ENCODE assay signal across 23 cellular contexts in the genomic region with DNA sequence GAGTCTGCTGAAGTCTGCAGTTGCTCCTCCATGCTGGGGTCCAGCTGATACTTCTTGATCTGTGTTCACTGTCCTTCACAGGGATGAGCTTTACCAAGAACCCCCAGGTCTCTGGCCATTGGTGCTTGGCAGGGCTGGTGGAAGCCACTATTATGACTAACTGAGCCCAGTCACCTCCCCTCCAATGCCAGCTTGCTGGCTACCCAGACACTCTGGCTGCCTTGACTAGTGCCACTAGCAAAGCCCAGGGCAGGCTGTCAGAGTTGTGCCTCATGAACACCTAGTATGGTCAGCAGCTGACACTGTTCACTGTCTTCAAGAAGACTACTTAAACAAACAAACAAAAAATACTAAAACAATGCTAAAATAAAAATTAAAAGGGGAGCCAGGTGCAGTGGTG. TPM values are rescaled to one million over a fixed set of nuclear protein-coding genes. Genes with fewer than 3 reads are reported as not detected.
"Had no signal": no experiment of that assay in that cellular context is flagged by ENCODE, and none has a peak within 500 bp of the region (broad histone marks: within the 10 kb centered on the region; RNA-seq: fewer than 3 reads in every experiment).

No MANE protein-coding gene starts in this region.

- H3K9me3 ChIP-seq: gastrocnemius medialis, left lung, pancreas, sigmoid colon, spleen, thoracic aorta, upper lobe of right lung had no signal

- H3K27me3 ChIP-seq: gastrocnemius medialis, left lung, pancreas, sigmoid colon, spleen, upper lobe of right lung had no signal

- H3K27me3 Mint-ChIP-seq: activated naive CD4-positive, alpha-beta T cell treated with anti-CD3 and anti-CD28 coated beads, Interleukin-2, amount 10 ng/mL, durations not matched to agents 7 days and 5 days; naive B cell; stimulated activated naive B cell treated with anti-CD40 and anti-IgM and Interleukin-4, amounts not matched to agents 10 μg/mL and 1 μg/mL and 100 μg/mL, for 72 hours had no signal

- H3K9me3 Mint-ChIP-seq: activated naive CD4-positive, alpha-beta T cell treated with anti-CD3 and anti-CD28 coated beads, Interleukin-2, amount 10 ng/mL, durations not matched to agents 7 days and 5 days; naive B cell; stimulated activated naive B cell treated with anti-CD40 and anti-IgM and Interleukin-4, amounts not matched to agents 10 μg/mL and 1 μg/mL and 100 μg/mL, for 72 hours had no signal

- H3K27ac ChIP-seq: gastrocnemius medialis, left lung, pancreas, sigmoid colon, thoracic aorta, upper lobe of right lung had no signal

- H3K36me3 Mint-ChIP-seq: activated naive CD4-positive, alpha-beta T cell treated with anti-CD3 and anti-CD28 coated beads, Interleukin-2, amount 10 ng/mL, durations not matched to agents 7 days and 5 days; naive B cell; stimulated activated naive B cell treated with anti-CD40 and anti-IgM and Interleukin-4, amounts not matched to agents 10 μg/mL and 1 μg/mL and 100 μg/mL, for 72 hours had no signal

- H3K36me3 ChIP-seq: gastrocnemius medialis, left lung, pancreas, sigmoid colon, spleen, thoracic aorta, upper lobe of right lung had no signal

- H3K4me3 ChIP-seq: gastrocnemius medialis, left lung, pancreas, sigmoid colon, spleen, thoracic aorta, upper lobe of right lung had no signal

- H3K27ac Mint-ChIP-seq: stimulated activated naive B cell treated with anti-CD40 and anti-IgM and Interleukin-4, amounts not matched to agents 10 μg/mL and 1 μg/mL and 100 μg/mL, for 72 hours had no signal

- H3K4me3 Mint-ChIP-seq: activated naive CD4-positive, alpha-beta T cell treated with anti-CD3 and anti-CD28 coated beads, Interleukin-2, amount 10 ng/mL, durations not matched to agents 7 days and 5 days; stimulated activated naive B cell treated with anti-CD40 and anti-IgM and Interleukin-4, amounts not matched to agents 10 μg/mL and 1 μg/mL and 100 μg/mL, for 72 hours had no signal

- DNase-seq: activated CD4-positive, CD25-positive, alpha-beta regulatory T cell treated with anti-CD3 and anti-CD28 coated beads, Interleukin-2, amount 50 U/mL, for 72 hours; activated CD8-positive, alpha-beta memory T cell treated with anti-CD3 and anti-CD28 coated beads for 24 hours; activated CD8-positive, alpha-beta memory T cell treated with anti-CD3 and anti-CD28 coated beads, Interleukin-2, amount 50 U/mL, for 48 hours; activated effector memory CD4-positive, alpha-beta T cell treated with Interleukin-2 at 50 U/mL for 16 hours; effector CD8-positive, alpha-beta T cell; gastrocnemius medialis; naive B cell; pancreas; sigmoid colon; spleen; stimulated activated CD4-positive, alpha-beta T cell treated with anti-CD3 and anti-CD28 coated beads, Interleukin-4, amount 100 ng/mL, for 4 hours; stimulated activated naive B cell treated with anti-CD40 and anti-IgM and Interleukin-4, amounts not matched to agents 10 μg/mL and 1 μg/mL and 100 μg/mL, for 72 hours; T1000; upper lobe of right lung had no signal

- H3K4me1 ChIP-seq: gastrocnemius medialis, pancreas, sigmoid colon had no signal

RNA-seq across cellular contexts. Expression of gene ASIP, which starts 8.8 kb away (rescaled TPM):
- total RNA-seq: bronchial epithelial cell; cerebellum; esophagus mucosa; gastrocnemius medialis; kidney epithelial cell; lung microvascular endothelial cell; pancreas; spleen; T-helper 1 cell treated with Interleukin-12 subunit alpha and Interleukin-12 subunit beta and Interleukin-4 antibody, amounts not matched to agents 30 ng/mL and 1 ng/mL, for 36 hours; thoracic aorta; upper lobe of right lung had no signal
- polyA plus RNA-seq: pancreas had no signal
